Comparison of ENCODE assay signal across 1 cellular context in genomic region chr3:49120438-49121135, GRCh38.
TF ChIP-seq lines count a peak whose summit lies in the region.

USP19 (minus strand) TSS chr3:49120823; CDS start chr3:49119145, 1,678 bp downstream.

TF ChIP-seq in HepG2, 621 proteins besides CTCF, POLR2A, EP300 and RAD21 (continued from another document and continues in another):
- TF ChIP-seq MTA1 (CRISPR knock-in tag; IDR thresholded peaks at IDR 0.05; ENCODE audit: borderline replicate concordance) (no peak), NKX3-1 (CRISPR knock-in tag; IDR thresholded peaks at IDR 0.05) (0 out of 2 replicates have a peak, but pooled peaks have one; percentile 68), ZNF331 (CRISPR knock-in tag; IDR thresholded peaks at IDR 0.05) (peak; percentile 83), HIC2 (CRISPR knock-in tag; IDR thresholded peaks at IDR 0.05; ENCODE audit: low read depth) (peak; percentile 73), ZSCAN9 (CRISPR knock-in tag; IDR thresholded peaks at IDR 0.05; ENCODE audit: borderline replicate concordance) (peak; percentile 52; the same call in 1 of the 2 replicates), MED8 (CRISPR knock-in tag; IDR thresholded peaks at IDR 0.05; ENCODE audit: insufficient replicate concordance) (peak; percentile 62), CREM (IDR thresholded peaks at IDR 0.05) (peak; percentile 52; the same call in 1 of the 2 replicates), CREM (CRISPR knock-in tag; IDR thresholded peaks at IDR 0.05) (no peak), ZNF616 (CRISPR knock-in tag; IDR thresholded peaks at IDR 0.05; ENCODE audit: low read depth) (0 out of 2 replicates have a peak, but pooled peaks have one; percentile 48), ZNF776 (CRISPR knock-in tag; IDR thresholded peaks at IDR 0.05) (peak; percentile 81), THAP9 (CRISPR knock-in tag; IDR thresholded peaks at IDR 0.05; ENCODE audit: borderline replicate concordance) (no peak; the same call in 1 of the 2 replicates), KMT2B (CRISPR knock-in tag; IDR thresholded peaks at IDR 0.05) (peak; percentile 82), UBTF (CRISPR knock-in tag; IDR thresholded peaks at IDR 0.05) (peak; percentile 74), ZNF710 (CRISPR knock-in tag; IDR thresholded peaks at IDR 0.05; ENCODE audit: borderline replicate concordance) (peak; percentile 48; the same call in 1 of the 2 replicates), ZNF333 (CRISPR knock-in tag; IDR thresholded peaks at IDR 0.05; ENCODE audit: borderline replicate concordance) (0 out of 2 replicates have a peak, but pooled peaks have one; percentile 17), RCOR2 (CRISPR knock-in tag; IDR thresholded peaks at IDR 0.05) (0 out of 2 replicates have a peak, but pooled peaks have one; percentile 34), NR2C2 (CRISPR knock-in tag; IDR thresholded peaks at IDR 0.05; ENCODE audit: borderline replicate concordance) (peak; percentile 91), ZIK1 (CRISPR knock-in tag; IDR thresholded peaks at IDR 0.05; ENCODE audit: borderline replicate concordance, low read depth) (peak; percentile 62; the same call in 1 of the 2 replicates), MXI1 (IDR thresholded peaks at IDR 0.05; ENCODE audit: borderline replicate concordance, low read depth, low read length) (peak; percentile 72; the same call in 1 of the 3 replicates), E2F1 (CRISPR knock-in tag; IDR thresholded peaks at IDR 0.05) (peak; percentile 48; the same call in 1 of the 2 replicates), PAX8 (CRISPR knock-in tag; IDR thresholded peaks at IDR 0.05; ENCODE audit: borderline replicate concordance) (no peak), HNRNPK (IDR thresholded peaks at IDR 0.05; ENCODE audit: low read depth, low read length, poor library complexity, severe bottlenecking) (peak; percentile 73), SPEN (CRISPR knock-in tag; IDR thresholded peaks at IDR 0.05; ENCODE audit: low read depth) (peak; percentile 93), HMGXB3 (CRISPR knock-in tag; IDR thresholded peaks at IDR 0.05; ENCODE audit: borderline replicate concordance) (peak; percentile 26; the same call in 1 of the 2 replicates), GLI4 (CRISPR knock-in tag; IDR thresholded peaks at IDR 0.05; ENCODE audit: borderline replicate concordance) (no peak), ZSCAN12 (CRISPR knock-in tag; IDR thresholded peaks at IDR 0.05) (no peak), FOXK1 (CRISPR knock-in tag; IDR thresholded peaks at IDR 0.05; ENCODE audit: borderline replicate concordance, low read depth) (peak; percentile 92), HDAC2 (CRISPR knock-in tag; IDR thresholded peaks at IDR 0.05) (peak; percentile 87), FOXO1 (CRISPR knock-in tag; IDR thresholded peaks at IDR 0.05) (peak; percentile 81), ADNP (CRISPR knock-in tag; IDR thresholded peaks at IDR 0.05) (no peak), ZNF558 (CRISPR knock-in tag; IDR thresholded peaks at IDR 0.05; ENCODE audit: borderline replicate concordance) (no peak), ZNF839 (CRISPR knock-in tag; IDR thresholded peaks at IDR 0.05; ENCODE audit: borderline replicate concordance) (peak; percentile 56; the same call in 1 of the 2 replicates), TFE3 (CRISPR knock-in tag; IDR thresholded peaks at IDR 0.05) (peak; percentile 34; the same call in 1 of the 2 replicates), ETV6 (CRISPR knock-in tag; conservative IDR thresholded peaks at IDR 0.05) (peak; percentile 86), GATA4 (IDR thresholded peaks at IDR 0.05; ENCODE audit: borderline replicate concordance, low read depth) (no peak; the same call in 1 of the 2 replicates), NCOA1 (CRISPR knock-in tag; IDR thresholded peaks at IDR 0.05) (no peak), ELF3 (CRISPR knock-in tag; IDR thresholded peaks at IDR 0.05) (peak; percentile 78), SOX6 (IDR thresholded peaks at IDR 0.05) (no peak), SOX6 (CRISPR knock-in tag; IDR thresholded peaks at IDR 0.05) (peak; percentile 56), PLSCR1 (CRISPR knock-in tag; IDR thresholded peaks at IDR 0.05; ENCODE audit: borderline replicate concordance) (no peak), KAT7 (CRISPR knock-in tag; IDR thresholded peaks at IDR 0.05; ENCODE audit: borderline replicate concordance) (peak; percentile 83; the same call in 1 of the 2 replicates), ZNF724P (CRISPR knock-in tag; IDR thresholded peaks at IDR 0.05; ENCODE audit: borderline replicate concordance) (peak; percentile 47; the same call in 1 of the 2 replicates), HES4 (CRISPR knock-in tag; IDR thresholded peaks at IDR 0.05; ENCODE audit: borderline replicate concordance) (peak; percentile 64), KLF16 (CRISPR knock-in tag; IDR thresholded peaks at IDR 0.05) (peak; percentile 59 to 99; a peak in 2 of 4 replicates), ZNF605 (CRISPR knock-in tag; IDR thresholded peaks at IDR 0.05) (peak; percentile 24; the same call in 1 of the 2 replicates)
